8 cellular contexts compared by ENCODE assay signal in the genomic region with DNA sequence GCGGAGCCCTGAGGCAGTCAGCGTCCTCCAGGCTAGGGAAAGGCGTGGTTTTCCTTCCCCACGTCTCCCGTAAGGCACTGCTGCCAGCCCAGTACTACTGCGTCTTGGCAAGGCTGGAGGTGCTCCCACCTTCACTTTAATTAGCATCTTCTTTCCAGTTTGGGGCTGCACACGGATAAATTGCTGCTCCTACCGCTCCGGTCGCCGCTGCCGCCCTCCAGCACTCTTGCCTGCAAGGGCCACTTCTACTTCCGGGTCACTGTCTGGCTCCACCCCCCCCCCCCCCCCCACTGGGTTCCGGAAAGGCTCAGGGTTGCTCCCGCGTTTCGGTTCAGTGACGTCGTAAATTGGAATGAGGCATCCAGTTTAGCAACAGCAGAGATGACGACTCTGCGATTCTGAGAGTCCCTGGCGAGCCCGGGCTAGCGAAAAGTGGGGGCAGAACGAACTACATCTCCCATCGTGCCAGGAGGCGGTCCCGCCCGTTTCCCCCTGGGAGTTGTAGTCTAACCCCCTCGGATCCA. TPM values are rescaled to one million over a fixed set of nuclear protein-coding genes. Genes with fewer than 3 reads are reported as not detected.
DNase-seq lines count a peak whose midpoint lies in the region; ATAC-seq and TF ChIP-seq lines count a peak whose summit lies in the region.

A gene (minus strand): TSS at position 247 of the 524 bp plus-strand sequence. CDS start 100 bp downstream, at position 147.

- in situ Hi-C loops in ACHN (cut with HindIII; ENCODE audit: low pct_ligation_motif_present, low pct_unique_long_range_greater_than_20kb, low sequenced_read_pairs) (no loop called here), mammary epithelial cell (cut with MboI; ENCODE audit: low sequenced_read_pairs in 2 of 2) (no loop called here)

- peak within 1 kb of the TSS; percentile 95 for H3K27ac ChIP-seq in mammary epithelial cell (ENCODE audit: insufficient read depth, low read depth, low read length)
- peak within 1 kb of the TSS; percentile 89 for H3K27ac ChIP-seq in smooth muscle cell (ENCODE audit: low read depth)

- H3K4me2 ChIP-seq in mammary epithelial cell (ENCODE audit: insufficient read depth, low read depth, low read length) (peak within 1 kb of the TSS; percentile 86), smooth muscle cell (peak within 1 kb of the TSS; percentile 93)

- CTCF ChIA-PET in mammary epithelial cell (lab: Charles Lee; ENCODE audit: low non-redundant PET): no interaction called here

- H3K9ac ChIP-seq in mammary epithelial cell (ENCODE audit: insufficient read depth, low read length) (peak within 1 kb of the TSS; percentile 95), smooth muscle cell (ENCODE audit: low read depth) (peak within 1 kb of the TSS; percentile 91)

- H3K4me3 ChIP-seq in WI38 (ENCODE audit: low read depth, low read length) (peak within 1 kb of the TSS; percentile 95), mammary epithelial cell (replicated peaks in 1 of 3; ENCODE audit: insufficient read depth in 1 of 3, low read depth in 2 of 3, low read length in 3 of 3) (peak within 1 kb of the TSS; percentile 52 to 67 (median 65)), smooth muscle cell (peak within 1 kb of the TSS; percentile 85)

- peak; percentile 85 for DNase-seq in ACHN
- peak; percentile 93 for DNase-seq in NCI-H2227 treated with DMSO at 0.1 percent for 48 hours (lab: John Stamatoyannopoulos, UW)
- DNase-seq in mammary epithelial cell: peak; percentile 99
- DNase-seq in iPS-NIHi7 (ENCODE audit: extremely low spot score): peak; percentile 84
- DNase-seq in smooth muscle cell (lab: John Stamatoyannopoulos, UW; ENCODE audit: unreplicated experiment): peak; percentile 74

- dilution Hi-C loops in mammary epithelial cell (cut with HindIII; ENCODE audit: low sequenced_read_pairs): loop anchor here (5.0 kb wide), 1 partner anchor 65 kb away; a partner anchor contains a TSS

- H2AFZ ChIP-seq in mammary epithelial cell (ENCODE audit: low read depth, low read length) (peak within 1 kb of the TSS; percentile 87), smooth muscle cell (ENCODE audit: low read depth) (peak within 1 kb of the TSS; percentile 90)

- intact Hi-C loops in mammary epithelial cell (cut with micrococcal nuclease): loop anchor here (1.0 to 5.0 kb wide), 4 partner anchors 8 to 43 kb away; a partner anchor contains a TSS

- H3F3A ChIP-seq in smooth muscle cell (ENCODE audit: low read depth): peaks cover 12% of the 10 kb centered on the region

- H3K9me3 ChIP-seq in mammary epithelial cell (replicated peaks; ENCODE audit: insufficient read depth, low read length) (no peaks in the 10 kb centered on the region), smooth muscle cell (replicated peaks; ENCODE audit: low read depth) (no peaks in the 10 kb centered on the region)

- no TSS peak for BruUV-seq in mammary epithelial cell (replicated peaks; lab: Mats Ljungman, UMichigan)

- H3K79me2 ChIP-seq in mammary epithelial cell (ENCODE audit: insufficient read depth, low read length) (peaks cover 81% of the 10 kb centered on the region), smooth muscle cell (ENCODE audit: low read depth) (peaks cover 72% of the 10 kb centered on the region)

- TF ChIP-seq CTCF in WI38 (IDR thresholded peaks at IDR 0.05; ENCODE audit: low read depth, low read length) (no peak), mammary epithelial cell (conservative IDR thresholded peaks at IDR 0.05 in 1 of 2, IDR thresholded peaks at IDR 0.05 in 1 of 2; ENCODE audit: extremely low read depth in 1 of 2, insufficient read depth in 1 of 2, low read depth in 1 of 2, low read length in 2 of 2) (no peak), smooth muscle cell (IDR thresholded peaks at IDR 0.05; ENCODE audit: borderline replicate concordance, insufficient read depth, poor library complexity, severe bottlenecking) (no peak)

- H3K4me1 ChIP-seq in mammary epithelial cell (ENCODE audit: insufficient read depth, low read length) (peaks cover 13% of the 10 kb centered on the region), smooth muscle cell (ENCODE audit: low read depth) (peaks cover 17% of the 10 kb centered on the region)

- H4K20me1 ChIP-seq in mammary epithelial cell (ENCODE audit: insufficient read depth, low read length): no peaks in the 10 kb centered on the region
- peaks cover 15% of the 10 kb centered on the region for H4K20me1 ChIP-seq in smooth muscle cell (ENCODE audit: low read depth)

- peaks cover 11% of the 10 kb centered on the region for H3K36me3 ChIP-seq in mammary epithelial cell (ENCODE audit: insufficient read depth, low read length)
- H3K36me3 ChIP-seq in smooth muscle cell (ENCODE audit: low read depth): no peaks in the 10 kb centered on the region

- 5% methylated on average over 10 of the region's 30 CpGs for WGBS in mammary epithelial cell (ENCODE audit: low coverage, missing lambda C conversion rate)
- under 1% methylated on average over 27 of the region's 30 CpGs for WGBS in smooth muscle cell (ENCODE audit: low lambda C conversion rate)

- ATAC-seq in GM18909 (IDR thresholded peaks at IDR 0.05; ENCODE audit: poor library complexity, unreplicated experiment): peak; percentile 83
- ATAC-seq in HG03159 (IDR thresholded peaks at IDR 0.05; ENCODE audit: unreplicated experiment): peak; percentile 65

- H3K27me3 ChIP-seq in mammary epithelial cell (ENCODE audit: insufficient read depth, low read length): no peaks in the 10 kb centered on the region
- H3K27me3 ChIP-seq in smooth muscle cell (ENCODE audit: low read depth): no peaks in the 10 kb centered on the region

RNA-seq across cellular contexts. Expression of the gene that starts here (rescaled TPM):
- total RNA-seq in mammary epithelial cell: 100 to 1,000 TPM in 1 of 2 donors, 10 to 100 TPM in 1; 66.2 to 274 TPM
- 284 TPM for polyA plus RNA-seq in mammary epithelial cell
- 181 TPM for polyA minus RNA-seq in mammary epithelial cell
- 209 and 211 TPM in 2 replicates for total RNA-seq in smooth muscle cell
- polyA plus RNA-seq in smooth muscle cell: 375 and 432 TPM in 2 replicates

Comparison
In these comparisons a context has a peak if more than half of its experiments do, and no peak if none do; other contexts are left out.
1. Peak in every context shown above with its lines: DNase-seq, ATAC-seq, H3K4me3 ChIP-seq and H3K27ac ChIP-seq.